19 cellular contexts compared by ENCODE assay signal in genomic region chr10:116097239-116097751, GRCh38.
DNase-seq lines count a peak whose midpoint lies in the region; ATAC-seq and TF ChIP-seq lines count a peak whose summit lies in the region.
"Had no signal": no experiment of that assay in that cellular context is flagged by ENCODE, and none has a peak within 500 bp of the region (broad histone marks: within the 10 kb centered on the region; RNA-seq: fewer than 3 reads in every experiment).

No MANE protein-coding gene starts in this region.

- TF ChIP-seq POLR2A in transverse colon (IDR thresholded peaks at IDR 0.05): no peak

- H3K9me3 Mint-ChIP-seq in GM23338: no peaks in the 10 kb centered on the region
- H3K9me3 Mint-ChIP-seq: activated CD4-positive, alpha-beta T cell treated with anti-CD3 and anti-CD28 coated beads, Interleukin-2, amount 10 ng/mL, durations not matched to agents 24 days and 14 days had no signal

- TF ChIP-seq CTCF in GM23338 (conservative IDR thresholded peaks at IDR 0.05; ENCODE audit: low read depth in 2 of 2) (no peak), transverse colon (IDR thresholded peaks at IDR 0.05) (no peak), ascending aorta (IDR thresholded peaks at IDR 0.05) (no peak)

- H3K4me3 Mint-ChIP-seq in GM23338: no peak overlapping the region
- H3K4me3 Mint-ChIP-seq: activated CD4-positive, alpha-beta T cell treated with anti-CD3 and anti-CD28 coated beads, Interleukin-2, amount 10 ng/mL, durations not matched to agents 24 days and 14 days; CD4-positive, alpha-beta memory T cell had no signal

- DNase-seq in GM23338 (ENCODE audit: low spot score) (no peak), anterior cingulate cortex (lab: John Stamatoyannopoulos, UW) (peak in 36 of 58 donors; percentile 2 to 81 (median 36)), left kidney (ENCODE audit: low read depth, low spot score) (peak; percentile 83), putamen (ENCODE audit: low spot score) (peak; percentile 79), activated gamma-delta T cell (lab: John Stamatoyannopoulos, UW) (no peak), transverse colon (no peak), ascending aorta (ENCODE audit: low spot score in 2 of 2) (no peak)
- no peak for DNase-seq in effector CD4-positive, alpha-beta T cell
- DNase-seq: activated CD4-positive, alpha-beta T cell treated with anti-CD3 and anti-CD28 coated beads, Interleukin-2, amount 10 ng/mL, durations not matched to agents 24 days and 14 days; CD4-positive, alpha-beta memory T cell; cerebellar nuclear complex; DMS79; effector memory CD4-positive, alpha-beta T cell; heart right ventricle; NCI-H1417 treated with DMSO at 0.1 percent for 48 hours; NK-92 treated with Interleukin-12 subunit alpha and Interleukin-12 subunit beta, amount 100 ng/mL, for 24 hours had no signal

- ATAC-seq in GM23338: peak; percentile 46
- ATAC-seq: heart right ventricle had no signal

- H3F3A ChIP-seq in GM23338 (replicated peaks; ENCODE audit: low read depth): no peaks in the 10 kb centered on the region

- intact Hi-C loops in transverse colon (cut with DNase I; ENCODE audit: low total_unique reads): no loop called here
- intact Hi-C loops in ascending aorta (cut with DNase I): no loop called here

- H3K4me1 ChIP-seq in GM23338 (ENCODE audit: insufficient read depth): no peaks in the 10 kb centered on the region
- peaks cover 0 to 10% (median 0%) of the 10 kb centered on the region in 4 donors for H3K4me1 ChIP-seq in transverse colon
- no peaks in the 10 kb centered on the region for H3K4me1 ChIP-seq in ascending aorta
- H3K4me1 ChIP-seq: suprapubic skin had no signal

- no peak overlapping the region for H3K27ac Mint-ChIP-seq in GM23338
- H3K27ac Mint-ChIP-seq: activated CD4-positive, alpha-beta T cell treated with anti-CD3 and anti-CD28 coated beads, Interleukin-2, amount 10 ng/mL, durations not matched to agents 24 days and 14 days; CD4-positive, alpha-beta memory T cell had no signal

- H3K4me2 ChIP-seq in GM23338: no peak overlapping the region

- no peaks in the 10 kb centered on the region for H3K79me2 ChIP-seq in GM23338 (replicated peaks; ENCODE audit: insufficient read depth)

- no peaks in the 10 kb centered on the region for H3K36me3 Mint-ChIP-seq in GM23338 (ENCODE audit: low read depth)
- H3K36me3 Mint-ChIP-seq: CD4-positive, alpha-beta memory T cell had no signal

- no peak for TF ChIP-seq EP300 in transverse colon (IDR thresholded peaks at IDR 0.05; ENCODE audit: low read depth)

- H3K27me3 ChIP-seq in GM23338 (ENCODE audit: insufficient read depth) (no peaks in the 10 kb centered on the region), transverse colon (no peaks in the 10 kb centered on the region), ascending aorta (no peaks in the 10 kb centered on the region)
- H3K27me3 ChIP-seq: suprapubic skin had no signal

- H3K4me3 ChIP-seq in GM23338: no peak overlapping the region
- no peak overlapping the region for H3K4me3 ChIP-seq in transverse colon
- no peak overlapping the region for H3K4me3 ChIP-seq in ascending aorta
- H3K4me3 ChIP-seq: heart right ventricle, lung, suprapubic skin had no signal

- 65% methylated on average over 7 of the region's 7 CpGs; no CpG with 5 or more reads in 1 of the 2 donors for WGBS in transverse colon (ENCODE audit: low coverage in 1 of 2), 2 donors

- no peak overlapping the region for H3K27ac ChIP-seq in GM23338 (ENCODE audit: low read depth)
- H3K27ac ChIP-seq in transverse colon: no peak overlapping the region
- H3K27ac ChIP-seq in ascending aorta: no peak overlapping the region
- H3K27ac ChIP-seq: heart right ventricle, HL-60, suprapubic skin had no signal

- H3K9me3 ChIP-seq in transverse colon: no peaks in the 10 kb centered on the region
- no peaks in the 10 kb centered on the region for H3K9me3 ChIP-seq in ascending aorta
- H3K9me3 ChIP-seq: heart right ventricle, suprapubic skin had no signal

- in situ Hi-C loops in transverse colon (cut with MboI; ENCODE audit: low pct_ligation_motif_present in 1 of 4, low pct_unique_long_range_greater_than_20kb in 1 of 4, low sequenced_read_pairs in 3 of 4): no loop called here

- H4K20me1 ChIP-seq in GM23338 (replicated peaks; ENCODE audit: insufficient read depth): no peaks in the 10 kb centered on the region

- peaks cover 10% of the 10 kb centered on the region; the same call in 2 of the 3 replicates for H3K4me1 Mint-ChIP-seq in GM23338
- H3K4me1 Mint-ChIP-seq: activated CD4-positive, alpha-beta T cell treated with anti-CD3 and anti-CD28 coated beads, Interleukin-2, amount 10 ng/mL, durations not matched to agents 24 days and 14 days; CD4-positive, alpha-beta memory T cell had no signal

- H3K36me3 ChIP-seq in GM23338 (ENCODE audit: insufficient read depth) (no peaks in the 10 kb centered on the region), transverse colon (no peaks in the 10 kb centered on the region), ascending aorta (no peaks in the 10 kb centered on the region)
- H3K36me3 ChIP-seq: heart right ventricle had no signal

- peak overlapping the region; percentile 23; the same call in 1 of the 2 replicates for H2AFZ ChIP-seq in GM23338

- H3K27me3 Mint-ChIP-seq in GM23338 (ENCODE audit: insufficient read depth, low read depth, poor library complexity): peaks cover 8% of the 10 kb centered on the region
- H3K27me3 Mint-ChIP-seq: activated CD4-positive, alpha-beta T cell treated with anti-CD3 and anti-CD28 coated beads, Interleukin-2, amount 10 ng/mL, durations not matched to agents 24 days and 14 days; CD4-positive, alpha-beta memory T cell had no signal

- no peaks in the 10 kb centered on the region for H3K9me2 ChIP-seq in GM23338 (ENCODE audit: insufficient read depth)

TF ChIP-seq in GM23338, 12 proteins besides CTCF, POLR2A, EP300 and RAD21 (continues in another document):
- no peak for TF ChIP-seq ZNF462 (CRISPR knock-in tag; IDR thresholded peaks at IDR 0.05)
- no peak for TF ChIP-seq JUNB (IDR thresholded peaks at IDR 0.05; ENCODE audit: unreplicated experiment)
- no peak for TF ChIP-seq ZNF331 (CRISPR knock-in tag; IDR thresholded peaks at IDR 0.05; ENCODE audit: low read depth)
- TF ChIP-seq CREB1 (CRISPR knock-in tag; IDR thresholded peaks at IDR 0.05; ENCODE audit: low read depth): no peak
- TF ChIP-seq STAT1 (IDR thresholded peaks at IDR 0.05; ENCODE audit: unreplicated experiment): no peak
- TF ChIP-seq ZNF114 (CRISPR knock-in tag; IDR thresholded peaks at IDR 0.05): no peak
- no peak for TF ChIP-seq NANOG (IDR thresholded peaks at IDR 0.05; ENCODE audit: borderline replicate concordance)
- no peak for TF ChIP-seq POLR2AphosphoS5 (IDR thresholded peaks at IDR 0.05; ENCODE audit: low read depth)

Comparison
In these comparisons a context has a peak if more than half of its experiments do, and no peak if none do; other contexts are left out.
1. DNase-seq: peak in anterior cingulate cortex (36 of 58), left kidney (single experiment) and putamen (single experiment); none in GM23338 (single experiment), activated gamma-delta T cell (single experiment), transverse colon (single experiment), effector CD4-positive, alpha-beta T cell (single experiment) and ascending aorta (0 of 2).